Comparison of ENCODE assay signal across 7 cellular contexts in the genomic region with DNA sequence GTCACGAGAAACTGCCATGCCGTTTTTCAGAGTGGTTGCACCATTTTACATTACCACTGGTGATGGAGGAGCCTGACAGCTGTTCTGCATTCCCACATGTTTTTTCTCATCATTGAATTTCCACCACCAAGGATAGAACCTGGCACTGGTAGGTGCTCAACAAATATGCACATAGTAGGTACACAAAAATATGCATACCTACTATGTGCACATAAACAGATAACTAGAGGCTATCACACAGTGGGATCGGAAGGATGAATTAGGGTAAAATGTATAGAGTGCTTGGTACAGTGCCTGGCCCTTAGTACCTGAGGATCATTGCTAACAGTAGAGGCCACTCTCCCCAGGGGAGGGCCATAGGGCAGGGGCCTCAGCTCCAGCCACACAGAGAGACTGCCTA. TPM values are rescaled to one million over a fixed set of nuclear protein-coding genes. Genes with fewer than 3 reads are reported as not detected.
"Had no signal": no experiment of that assay in that cellular context is flagged by ENCODE, and none has a peak within 500 bp of the region (broad histone marks: within the 10 kb centered on the region; RNA-seq: fewer than 3 reads in every experiment).

No MANE protein-coding gene starts in this region.

- H3K27ac ChIP-seq: HL-60, KMS-11 had no signal

- H3K9ac ChIP-seq: KMS-11 had no signal

- H3K36me3 Mint-ChIP-seq: IgD-negative memory B cell had no signal

- H3K27ac Mint-ChIP-seq: IgD-negative memory B cell had no signal

- DNase-seq: IMR-90, KBM-7, KG1 had no signal

- FAIRE-seq: HTR-8/SVneo had no signal

- H3K4me2 ChIP-seq: KMS-11 had no signal

- H3K9me3 Mint-ChIP-seq: IgD-negative memory B cell had no signal

- H3K4me3 Mint-ChIP-seq: IgD-negative memory B cell had no signal

RNA-seq across cellular contexts. Expression of a gene that starts 47.0 kb away (rescaled TPM):
- polyA plus RNA-seq: IgD-negative memory B cell had no signal
